In genomic region chr10:113656896-113657295, GRCh38 we compare ENCODE assay signal across 25 cellular contexts. TPM values are rescaled to one million over a fixed set of nuclear protein-coding genes. Genes with fewer than 3 reads are reported as not detected.
"Had no signal": no experiment of that assay in that cellular context is flagged by ENCODE, and none has a peak within 500 bp of the region (broad histone marks: within the 10 kb centered on the region; RNA-seq: fewer than 3 reads in every experiment).

No MANE protein-coding gene starts in this region.

- H3K27me3 ChIP-seq: pancreas, uterus had no signal

- H3K27ac ChIP-seq: lower lobe of right lung, pancreas, prostate gland, skin epidermis, tibial nerve, uterus had no signal

- H3K9me3 ChIP-seq: lower lobe of right lung, pancreas, prostate gland, tibial nerve, uterus had no signal

- H3K4me3 ChIP-seq: lower lobe of right lung, pancreas, prostate gland, skin epidermis, tibial nerve, uterus had no signal

- H3K4me1 ChIP-seq: lower lobe of right lung, pancreas, prostate gland, tibial nerve, uterus had no signal

- DNase-seq: hypothalamus; immature natural killer cell; kidney; lower lobe of right lung; mammary epithelial cell; mesenchymal stem cell; naive thymus-derived CD8-positive, alpha-beta T cell; nucleus accumbens; pancreas; posterior cingulate gyrus; stimulated activated CD4-positive, alpha-beta T cell treated with anti-CD3 and anti-CD28 coated beads, Interleukin-12 subunit alpha, Interleukin-12 subunit beta, amount 100 ng/mL, for 4 hours; stimulated activated CD4-positive, alpha-beta T cell treated with anti-CD3 and anti-CD28 coated beads, Interleukin-15, amount 100 ng/mL, for 24 hours; stimulated activated CD4-positive, alpha-beta T cell treated with anti-CD3 and anti-CD28 coated beads, Interleukin-2, amount 100 ng/mL, for 24 hours; stimulated activated CD4-positive, alpha-beta T cell treated with anti-CD3 and anti-CD28 coated beads, Interleukin-4, amount 100 ng/mL, for 1 hour; stimulated activated naive B cell treated with anti-CD40 and anti-IgM and Interleukin-4, amounts not matched to agents 10 μg/mL and 1 μg/mL and 100 μg/mL, for 72 hours; substantia nigra; uterus had no signal

- H3K36me3 ChIP-seq: lower lobe of right lung, pancreas, prostate gland, tibial nerve, uterus had no signal

- ATAC-seq: lower lobe of right lung; naive thymus-derived CD8-positive, alpha-beta T cell; pancreas; sciatic nerve; stimulated activated naive B cell treated with anti-CD40 and anti-IgM and Interleukin-4, amounts not matched to agents 10 μg/mL and 1 μg/mL and 100 μg/mL, for 72 hours had no signal

RNA-seq across cellular contexts. Expression of gene NRAP, which starts 6.9 kb away (rescaled TPM):
- total RNA-seq: kidney; lower lobe of right lung; mammary epithelial cell; mucosa of gallbladder; naive thymus-derived CD8-positive, alpha-beta T cell; neural crest cell; osteoblast; sciatic nerve; temporal lobe had no signal
- polyA plus RNA-seq: immature natural killer cell; mammary epithelial cell; naive thymus-derived CD8-positive, alpha-beta T cell had no signal
